20 cellular contexts compared by ENCODE assay signal in the genomic region with DNA sequence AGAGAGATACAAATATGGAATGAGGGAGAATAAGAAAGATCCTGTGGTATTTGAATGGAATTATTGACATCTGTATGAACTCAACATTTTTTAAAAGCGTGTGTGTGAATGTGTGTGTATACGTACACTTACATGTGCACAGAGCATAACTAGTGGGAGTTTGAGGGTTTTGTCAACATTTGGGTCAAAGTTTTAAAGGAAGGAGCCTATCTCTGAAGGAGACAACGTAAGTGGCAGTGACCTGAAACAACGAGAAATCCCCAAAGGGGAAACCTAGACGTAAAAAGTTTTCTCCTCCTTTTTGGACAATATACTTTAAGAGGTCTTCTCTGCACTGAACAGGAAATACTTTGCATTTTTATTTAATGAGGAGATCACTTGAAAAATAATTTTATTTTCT. TPM values are rescaled to one million over a fixed set of nuclear protein-coding genes. Genes with fewer than 3 reads are reported as not detected.
DNase-seq lines count a peak whose midpoint lies in the region; ATAC-seq, FAIRE-seq and TF ChIP-seq lines count a peak whose summit lies in the region.
"Had no signal": no experiment of that assay in that cellular context is flagged by ENCODE, and none has a peak within 500 bp of the region (broad histone marks: within the 10 kb centered on the region; RNA-seq: fewer than 3 reads in every experiment).

No MANE protein-coding gene starts in this region.

- no peak for FAIRE-seq in K562 (lab: Jason Lieb, UNC)

- BruUV-seq in OCI-LY7 (replicated peaks; lab: Mats Ljungman, UMichigan) = no TSS peak
- no TSS peak for BruUV-seq in K562 (replicated peaks; lab: Mats Ljungman, UMichigan)

- H3K27ac Mint-ChIP-seq in stimulated activated memory B cell treated with anti-CD40 and anti-IgM and Interleukin-4, amounts not matched to agents 10 μg/mL and 1 μg/mL and 100 μg/mL, for 72 hours = peak overlapping the region; percentile 70
- H3K27ac Mint-ChIP-seq in HFFc6 = no peak overlapping the region
- H3K27ac Mint-ChIP-seq: GM23338 had no signal

- no peak for TF ChIP-seq EP300 in K562 (IDR thresholded peaks at IDR 0.05; ENCODE audit: low read length)

- peak overlapping the region; percentile 13 for H3K4me3 Mint-ChIP-seq in stimulated activated memory B cell treated with anti-CD40 and anti-IgM and Interleukin-4, amounts not matched to agents 10 μg/mL and 1 μg/mL and 100 μg/mL, for 72 hours
- no peak overlapping the region for H3K4me3 Mint-ChIP-seq in HFFc6
- H3K4me3 Mint-ChIP-seq: GM23338 had no signal

- WGBS in K562 (ENCODE audit: insufficient coverage, low coverage, missing lambda C conversion rate) = 78% methylated on average over 5 of the region's 5 CpGs

- H3K9me1 ChIP-seq in K562 (ENCODE audit: control insufficient read depth, insufficient read depth, low read length) = no peaks in the 10 kb centered on the region

- H3K4me1 ChIP-seq in DOHH2 (ENCODE audit: control insufficient read depth, low read length) = peaks cover 81% of the 10 kb centered on the region
- H3K4me1 ChIP-seq in OCI-LY7 (ENCODE audit: insufficient read depth, low read length, poor library complexity, severe bottlenecking) = peaks cover 69% of the 10 kb centered on the region
- no peaks in the 10 kb centered on the region; a peak in 1 of 5 replicates for H3K4me1 ChIP-seq in K562 (replicated peaks in 1 of 2; ENCODE audit: control insufficient read depth in 2 of 2, insufficient read depth in 2 of 2, low read length in 2 of 2)
- H3K4me1 ChIP-seq: SJCRH30 had no signal

- intact Hi-C loops in OCI-LY7 (cut with micrococcal nuclease; ENCODE audit: unreplicated experiment) (loop anchor here (10.0 kb wide), 1 partner anchor 276 kb away; no protein-coding TSS in a partner anchor), K562 (cut with micrococcal nuclease) (loop anchor here (10.0 kb wide), 2 partner anchors 106 to 286 kb away; no protein-coding TSS in a partner anchor)

- H3K4me2 ChIP-seq in DOHH2 (ENCODE audit: low read length) (peak overlapping the region; percentile 55), OCI-LY7 (ENCODE audit: low read length) (peak overlapping the region; percentile 49), K562 (ENCODE audit: insufficient read depth, low read length) (no peak overlapping the region)
- H3K4me2 ChIP-seq: GM23338, KMS-11 had no signal

- TF ChIP-seq POLR2A in K562 (conservative IDR thresholded peaks at IDR 0.05) = no peak

- no peaks in the 10 kb centered on the region for H4K20me1 ChIP-seq in DOHH2 (ENCODE audit: control insufficient read depth, insufficient read depth, low read depth, low read length)
- no peaks in the 10 kb centered on the region for H4K20me1 ChIP-seq in OCI-LY7 (ENCODE audit: insufficient read depth, low read length)
- H4K20me1 ChIP-seq in K562 (replicated peaks; ENCODE audit: control insufficient read depth, insufficient read depth, low read length) = no peaks in the 10 kb centered on the region

- no peaks in the 10 kb centered on the region for H3K9me3 Mint-ChIP-seq in stimulated activated memory B cell treated with anti-CD40 and anti-IgM and Interleukin-4, amounts not matched to agents 10 μg/mL and 1 μg/mL and 100 μg/mL, for 72 hours
- H3K9me3 Mint-ChIP-seq in HFFc6 = no peaks in the 10 kb centered on the region

- POLR2A ChIA-PET in OCI-LY7 (lab: Charles Lee) = interaction anchor here (0.6 to 1.3 kb wide), 7 partner anchors 9 to 362 kb away, joined by 3 to 5 read pairs (median 3); partner anchors contain the start of gene DMXL1
- POLR2A ChIA-PET in K562 (lab: Yijun Ruan, JAX) = no interaction called here

- no peak for TF ChIP-seq RAD21 in K562 (CRISPR knock-in tag; conservative IDR thresholded peaks at IDR 0.05 in 1 of 2, IDR thresholded peaks at IDR 0.05 in 1 of 2)

- no peaks in the 10 kb centered on the region for H3K9me2 ChIP-seq in DOHH2 (replicated peaks; ENCODE audit: control insufficient read depth, low read length)
- H3K9me2 ChIP-seq in OCI-LY7 (ENCODE audit: insufficient read depth, low read length) = no peaks in the 10 kb centered on the region

- DNase-seq in OCI-LY7 (ENCODE audit: low spot score) = peak; percentile 39
- DNase-seq in K562 (ENCODE audit: extremely low read depth in 1 of 4, low spot score in 3 of 4) = no peak
- no peak for DNase-seq in activated gamma-delta T cell (lab: John Stamatoyannopoulos, UW)
- DNase-seq in HFFc6 = no peak
- DNase-seq: COR-L47, MG63, NCI-H1105 treated with DMSO at 0.1 percent for 48 hours, NCI-H1694 treated with DMSO at 0.1 percent for 48 hours, NCI-H226, NCI-H524 treated with DMSO at 0.1 percent for 48 hours, OCI-M1, RPMI8226, SJCRH30, SW 1271 had no signal

- H3K4me3 ChIP-seq in DOHH2 (ENCODE audit: low read length) (peak overlapping the region; percentile 52), OCI-LY7 (ENCODE audit: low read depth, low read length, poor library complexity, severe bottlenecking) (no peak overlapping the region), K562 (no peak overlapping the region)
- H3K4me3 ChIP-seq: GM23338, MG63, SJCRH30 had no signal

- H3K9me3 ChIP-seq in DOHH2 (ENCODE audit: control insufficient read depth, insufficient read depth, low read length) (no peaks in the 10 kb centered on the region), OCI-LY7 (ENCODE audit: low read length) (peaks cover 10% of the 10 kb centered on the region; the same call in 1 of the 2 replicates), K562 (replicated peaks; ENCODE audit: control insufficient read depth, insufficient read depth, low read depth, low read length) (no peaks in the 10 kb centered on the region)
- H3K9me3 ChIP-seq: SJCRH30 had no signal

- peaks cover 31% of the 10 kb centered on the region for H3F3A ChIP-seq in DOHH2 (ENCODE audit: control insufficient read depth, insufficient read depth)

- H3K27ac ChIP-seq in DOHH2 (ENCODE audit: low read depth, low read length) (peak overlapping the region; percentile 99), OCI-LY7 (ENCODE audit: low read depth, low read length, poor library complexity, severe bottlenecking) (peak overlapping the region; percentile 29), K562 (ENCODE audit: extremely low read depth, low read depth, low read length) (no peak overlapping the region)
- H3K27ac ChIP-seq: KMS-11, SJCRH30 had no signal

- CTCF ChIA-PET in OCI-LY7 (lab: Charles Lee; ENCODE audit: unreplicated experiment) = no interaction called here
- CTCF ChIA-PET in K562 (lab: Yijun Ruan, JAX; ENCODE audit: low intra/inter-chr PET ratio) = no interaction called here

- H3K27me3 ChIP-seq in DOHH2 (ENCODE audit: control insufficient read depth, low read length) (no peaks in the 10 kb centered on the region), K562 (ENCODE audit: control insufficient read depth in 2 of 2, insufficient read depth in 2 of 2, low read length in 2 of 2) (no peaks in the 10 kb centered on the region)
- H3K27me3 ChIP-seq: MG63, SJCRH30 had no signal

- H3K79me2 ChIP-seq in DOHH2 (ENCODE audit: control insufficient read depth, low read length) = no peaks in the 10 kb centered on the region
- no peaks in the 10 kb centered on the region for H3K79me2 ChIP-seq in OCI-LY7 (ENCODE audit: insufficient read depth, low read depth, low read length)
- H3K79me2 ChIP-seq in K562 (ENCODE audit: control insufficient read depth, insufficient read depth, low read length) = no peaks in the 10 kb centered on the region

- H2AFZ ChIP-seq in OCI-LY7 (ENCODE audit: low read length) (peak overlapping the region; percentile 87), K562 (ENCODE audit: low read depth, low read length) (0 out of 2 replicates have a peak overlapping the region, but pooled peaks have one; percentile 5)
- H2AFZ ChIP-seq: GM23338 had no signal

- H3K36me3 ChIP-seq in DOHH2 (ENCODE audit: control insufficient read depth, low read length) (no peaks in the 10 kb centered on the region), OCI-LY7 (ENCODE audit: insufficient read depth, low read length) (no peaks in the 10 kb centered on the region), K562 (ENCODE audit: control insufficient read depth, insufficient read depth, low read length) (no peaks in the 10 kb centered on the region)
- H3K36me3 ChIP-seq: MG63, SJCRH30 had no signal

- H3K27me3 Mint-ChIP-seq in stimulated activated memory B cell treated with anti-CD40 and anti-IgM and Interleukin-4, amounts not matched to agents 10 μg/mL and 1 μg/mL and 100 μg/mL, for 72 hours = no peaks in the 10 kb centered on the region
- peaks cover 1% of the 10 kb centered on the region; the same call in 1 of the 2 replicates for H3K27me3 Mint-ChIP-seq in HFFc6 (ENCODE audit: insufficient read depth)

- in situ Hi-C loops in K562 (cut with MboI) = no loop called here

- no peak overlapping the region for H3K9ac ChIP-seq in K562 (ENCODE audit: insufficient read depth in 1 of 2, low read depth in 2 of 2, low read length in 2 of 2)
- H3K9ac ChIP-seq: KMS-11 had no signal

- no peak for ATAC-seq in K562
- ATAC-seq in stimulated activated memory B cell treated with anti-CD40 and anti-IgM and Interleukin-4, amounts not matched to agents 10 μg/mL and 1 μg/mL and 100 μg/mL, for 72 hours = peak; percentile 58
- no peak for ATAC-seq in GM21515 (IDR thresholded peaks at IDR 0.05; ENCODE audit: unreplicated experiment)
- ATAC-seq: GM23338, HCT116 had no signal

- peaks cover 60% of the 10 kb centered on the region for H3K4me1 Mint-ChIP-seq in stimulated activated memory B cell treated with anti-CD40 and anti-IgM and Interleukin-4, amounts not matched to agents 10 μg/mL and 1 μg/mL and 100 μg/mL, for 72 hours
- H3K4me1 Mint-ChIP-seq in HFFc6 (ENCODE audit: low read depth) = peaks cover 7% of the 10 kb centered on the region

- no peak for TF ChIP-seq CTCF in DOHH2 (IDR thresholded peaks at IDR 0.05; ENCODE audit: low read depth, low read length, poor library complexity, severe bottlenecking)
- no peak for TF ChIP-seq CTCF in OCI-LY7 (conservative IDR thresholded peaks at IDR 0.05; ENCODE audit: low read length)
- no peak for TF ChIP-seq CTCF in K562 (IDR thresholded peaks at IDR 0.05 in 2 of 3, conservative IDR thresholded peaks at IDR 0.05 in 1 of 3; ENCODE audit: insufficient read depth in 2 of 3, low read depth in 1 of 3, low read length in 3 of 3)
- TF ChIP-seq CTCF in HFFc6 (IDR thresholded peaks at IDR 0.05) = no peak

- H3K36me3 Mint-ChIP-seq in stimulated activated memory B cell treated with anti-CD40 and anti-IgM and Interleukin-4, amounts not matched to agents 10 μg/mL and 1 μg/mL and 100 μg/mL, for 72 hours = no peaks in the 10 kb centered on the region
- H3K36me3 Mint-ChIP-seq in HFFc6 (ENCODE audit: low read depth) = no peaks in the 10 kb centered on the region; the same call in 1 of the 2 replicates

RNA-seq across cellular contexts. Expression of gene DTWD2, which starts 40.2 kb away (rescaled TPM):
- 4.2 and 8.6 TPM in 2 replicates for total RNA-seq in OCI-LY7 (2014; rRNA removed; shearing (Covaris generic))
- total RNA-seq in OCI-LY7 (2022) (3.4 and 6.4 TPM in 2 replicates), K562 (2014; rRNA removed) (7.4 and 10.8 TPM in 2 replicates), K562 (2014; rRNA removed; fragmentation: Illumina TruSeq; extraction: Trizol) (4.9 and 5.4 TPM in 2 replicates), K562 (2015; rRNA removed; fragmentation: Illumina TruSeq; extraction: Trizol) (4.9 TPM in 2 replicates), K562 (2021) (5.5 TPM in 2 replicates)
- 1.4 and 1.7 TPM in 2 replicates for total RNA-seq in K562 (2011; cell fraction: chromatin; rRNA removed; ENCODE audit: low replicate concordance)
- 1.2 and 1.7 TPM in 2 replicates for total RNA-seq in K562 (2011; cell fraction: nucleolus; rRNA removed)
- total RNA-seq in K562 (2011; cell fraction: nucleoplasm; rRNA removed) = 1.7 and 2.4 TPM in 2 replicates
- polyA plus RNA-seq in K562 (2011; rRNA removed) (2.2 and 3.1 TPM in 2 replicates), K562 (2014; fragmentation: Illumina TruSeq; extraction: Trizol) (3.1 and 3.7 TPM in 2 replicates), K562 (2014; fragmentation: Nextera tagmentation; extraction: Ambion mirVana) (1 to 10 TPM in 1 of 2 experiments, under 1 TPM in 1; 0.99 to 1.1 TPM), K562 (2014; rRNA removed) (3.2 and 4.1 TPM in 2 replicates)
- 2.9 and 3.5 TPM in 2 replicates for polyA plus RNA-seq in K562 (2011; cell fraction: cytosol; rRNA removed)
- 1.6 and 1.9 TPM in 2 replicates for polyA plus RNA-seq in K562 (2011; cell fraction: nucleus; rRNA removed)
- 3.0 and 20.2 TPM in 2 replicates for polyA plus RNA-seq in K562 (2012)
- 2.8 and 3.6 TPM in 2 replicates for polyA minus RNA-seq in K562 (2011; rRNA and poly(A)+ RNA removed)
- 3.0 and 5.0 TPM in 2 replicates for polyA minus RNA-seq in K562 (2011; cell fraction: cytosol; rRNA and poly(A)+ RNA removed)
- polyA minus RNA-seq in K562 (2011; cell fraction: nucleus; rRNA and poly(A)+ RNA removed) = 1.9 and 2.4 TPM in 2 replicates
- 1 to 10 TPM; 4.9 to 7.3 (median 5.6) TPM for total RNA-seq in HFFc6 (2021; fragmentation: NEBNext Ultra II Directional; extraction: Animal tissue kit (Norgen Biotek cat#: 25700))

RNA-seq across cellular contexts. Expression of gene DMXL1, which starts 42.3 kb away (rescaled TPM):
- total RNA-seq in OCI-LY7 (2014; rRNA removed; shearing (Covaris generic)) = 43.0 and 76.6 TPM in 2 replicates
- total RNA-seq in OCI-LY7 (2022) (79.4 and 86.8 TPM in 2 replicates), K562 (2014; rRNA removed) (22.9 and 23.8 TPM in 2 replicates), K562 (2014; rRNA removed; fragmentation: Illumina TruSeq; extraction: Trizol) (40.3 and 48.6 TPM in 2 replicates), K562 (2015; rRNA removed; fragmentation: Illumina TruSeq; extraction: Trizol) (35.2 and 37.2 TPM in 2 replicates), K562 (2021) (32.3 and 33.9 TPM in 2 replicates)
- total RNA-seq in K562 (2011; cell fraction: chromatin; rRNA removed; ENCODE audit: low replicate concordance) = 87.5 and 343 TPM in 2 replicates
- total RNA-seq in K562 (2011; cell fraction: nucleolus; rRNA removed) = 30.5 and 36.2 TPM in 2 replicates
- 57.3 and 63.4 TPM in 2 replicates for total RNA-seq in K562 (2011; cell fraction: nucleoplasm; rRNA removed)
- polyA plus RNA-seq in K562 (2011; rRNA removed) (36.9 and 37.0 TPM in 2 replicates), K562 (2014; fragmentation: Illumina TruSeq; extraction: Trizol) (22.5 and 30.6 TPM in 2 replicates), K562 (2014; fragmentation: Nextera tagmentation; extraction: Ambion mirVana) (1 to 10 TPM; 8.3 to 8.6 TPM), K562 (2014; rRNA removed) (17.6 and 20.3 TPM in 2 replicates)
- 5.8 and 10.7 TPM in 2 replicates for polyA plus RNA-seq in K562 (2011; cell fraction: cytosol; rRNA removed)
- polyA plus RNA-seq in K562 (2011; cell fraction: nucleus; rRNA removed) = 33.7 and 57.8 TPM in 2 replicates
- 14.0 and 28.4 TPM in 2 replicates for polyA plus RNA-seq in K562 (2012)
- polyA minus RNA-seq in K562 (2011; rRNA and poly(A)+ RNA removed) = 97.6 and 133 TPM in 2 replicates
- 26.8 and 32.4 TPM in 2 replicates for polyA minus RNA-seq in K562 (2011; cell fraction: cytosol; rRNA and poly(A)+ RNA removed)
- 96.9 and 165 TPM in 2 replicates for polyA minus RNA-seq in K562 (2011; cell fraction: nucleus; rRNA and poly(A)+ RNA removed)
- total RNA-seq in HFFc6 (2021; fragmentation: NEBNext Ultra II Directional; extraction: Animal tissue kit (Norgen Biotek cat#: 25700)) = 10 to 100 TPM; 19.8 to 23.1 (median 21.5) TPM
